In genomic region chr11:72070486-72070885, GRCh38 we compare ENCODE assay signal across 10 cellular contexts. TPM values are rescaled to one million over a fixed set of nuclear protein-coding genes. Genes with fewer than 3 reads are reported as not detected.
DNase-seq lines count a peak whose midpoint lies in the region; ATAC-seq and TF ChIP-seq lines count a peak whose summit lies in the region.
"Had no signal": no experiment of that assay in that cellular context is flagged by ENCODE, and none has a peak within 500 bp of the region (broad histone marks: within the 10 kb centered on the region; RNA-seq: fewer than 3 reads in every experiment).

No MANE protein-coding gene starts in this region.

- no peak for TF ChIP-seq CTCF in right atrium auricular region (IDR thresholded peaks at IDR 0.05)
- no peak for TF ChIP-seq CTCF in uterus (IDR thresholded peaks at IDR 0.05)

- peak overlapping the region; percentile 86 for H3K4me3 Mint-ChIP-seq in natural killer cell treated with Interleukin-12 subunit alpha and Interleukin-12 subunit beta and Interleukin-15 and Interleukin-18, amount 100 ng/mL, for 72 hours
- H3K4me3 Mint-ChIP-seq: CD4-positive, alpha-beta T cell had no signal

- H3K27me3 ChIP-seq in right atrium auricular region (no peaks in the 10 kb centered on the region), uterus (no peaks in the 10 kb centered on the region), HAP-1 (ENCODE audit: low read depth) (no peaks in the 10 kb centered on the region)

- peaks cover 0 to 46% of the 10 kb centered on the region in 2 donors for H3K4me1 ChIP-seq in right atrium auricular region
- peaks cover 0 to 15% of the 10 kb centered on the region in 2 donors for H3K4me1 ChIP-seq in uterus
- H3K4me1 ChIP-seq in HAP-1: no peaks in the 10 kb centered on the region

- intact Hi-C loops in cardiac septum (cut with DNase I) (loop anchor here (1.0 kb wide), 1 partner anchor 29 kb away; no protein-coding TSS in a partner anchor), uterus (cut with DNase I; ENCODE audit: low total_unique reads) (no loop called here)

- H3K36me3 Mint-ChIP-seq in natural killer cell treated with Interleukin-12 subunit alpha and Interleukin-12 subunit beta and Interleukin-15 and Interleukin-18, amount 100 ng/mL, for 72 hours: no peaks in the 10 kb centered on the region

- H3K9me3 ChIP-seq in right atrium auricular region (no peaks in the 10 kb centered on the region), uterus (no peaks in the 10 kb centered on the region), HAP-1 (no peaks in the 10 kb centered on the region)

- H3K27ac ChIP-seq in right atrium auricular region: peak overlapping the region; percentile 57 to 81
- H3K27ac ChIP-seq in cingulate gyrus (ENCODE audit: low read depth, low read length): peak overlapping the region; percentile 78
- peak overlapping the region; percentile 80 to 82 for H3K27ac ChIP-seq in uterus

- peaks cover 7% of the 10 kb centered on the region for H3K36me3 ChIP-seq in right atrium auricular region
- no peaks in the 10 kb centered on the region for H3K36me3 ChIP-seq in uterus
- H3K36me3 ChIP-seq in HAP-1 (replicated peaks): peaks cover 36% of the 10 kb centered on the region

- no peak for DNase-seq in right atrium auricular region (ENCODE audit: low spot score)
- DNase-seq in cardiac septum (ENCODE audit: low spot score): no peak
- DNase-seq in natural killer cell treated with Interleukin-12 subunit alpha and Interleukin-12 subunit beta and Interleukin-15 and Interleukin-18, amount 100 ng/mL, for 72 hours (ENCODE audit: low spot score): no peak
- no peak for DNase-seq in uterus
- no peak for DNase-seq in HAP-1 (ENCODE audit: low spot score in 2 of 2)
- DNase-seq in NCI-H1694 treated with DMSO at 0.1 percent for 48 hours (lab: John Stamatoyannopoulos, UW): no peak
- DNase-seq: CD4-positive, alpha-beta T cell; effector memory CD8-positive, alpha-beta T cell had no signal

- ATAC-seq in natural killer cell treated with Interleukin-12 subunit alpha and Interleukin-12 subunit beta and Interleukin-15 and Interleukin-18, amount 100 ng/mL, for 72 hours: no peak
- no peak for ATAC-seq in GM18517 (IDR thresholded peaks at IDR 0.05; ENCODE audit: unreplicated experiment)

- in situ Hi-C loops in HAP-1 (cut with MboI; ENCODE audit: low sequenced_read_pairs): no loop called here

- no peaks in the 10 kb centered on the region for H3K9me3 Mint-ChIP-seq in natural killer cell treated with Interleukin-12 subunit alpha and Interleukin-12 subunit beta and Interleukin-15 and Interleukin-18, amount 100 ng/mL, for 72 hours
- H3K9me3 Mint-ChIP-seq: CD4-positive, alpha-beta T cell; effector memory CD8-positive, alpha-beta T cell had no signal

- H3K27me3 Mint-ChIP-seq in natural killer cell treated with Interleukin-12 subunit alpha and Interleukin-12 subunit beta and Interleukin-15 and Interleukin-18, amount 100 ng/mL, for 72 hours: no peaks in the 10 kb centered on the region
- H3K27me3 Mint-ChIP-seq: CD4-positive, alpha-beta T cell; effector memory CD8-positive, alpha-beta T cell had no signal

- H3K27ac Mint-ChIP-seq in natural killer cell treated with Interleukin-12 subunit alpha and Interleukin-12 subunit beta and Interleukin-15 and Interleukin-18, amount 100 ng/mL, for 72 hours: peak overlapping the region; percentile 92 to 98
- H3K27ac Mint-ChIP-seq: CD4-positive, alpha-beta T cell had no signal

- peaks cover 65 to 68% of the 10 kb centered on the region in 2 donors for H3K4me1 Mint-ChIP-seq in natural killer cell treated with Interleukin-12 subunit alpha and Interleukin-12 subunit beta and Interleukin-15 and Interleukin-18, amount 100 ng/mL, for 72 hours (ENCODE audit: low read depth in 2 of 2)

- no peak overlapping the region for H3K4me3 ChIP-seq in right atrium auricular region
- H3K4me3 ChIP-seq in uterus: no peak overlapping the region
- no peak overlapping the region for H3K4me3 ChIP-seq in HAP-1

- TF ChIP-seq POLR2A in uterus (IDR thresholded peaks at IDR 0.05): no peak

RNA-seq across cellular contexts. Expression of gene NUMA1, which starts 9.9 kb away (rescaled TPM):
- total RNA-seq in right atrium auricular region: 100 to 1,000 TPM; 102 to 130 TPM
- total RNA-seq in cardiac septum: 86.0 TPM
- 100 to 1,000 TPM; 181 to 216 TPM for total RNA-seq in natural killer cell treated with Interleukin-12 subunit alpha and Interleukin-12 subunit beta and Interleukin-15 and Interleukin-18, amount 100 ng/mL, for 72 hours
- 100 to 1,000 TPM; 159 to 365 (median 303) TPM for total RNA-seq in uterus

RNA-seq across cellular contexts. Expression of gene LRRC51, which starts 10.2 kb away (rescaled TPM):
- total RNA-seq in right atrium auricular region (1 to 10 TPM; 4.0 to 7.6 TPM), cardiac septum (4.2 TPM), uterus (10 to 100 TPM in 1 of 4 donors, 1 to 10 TPM in 2, not detected in 1; 3.8 to 10.2 (median 9.6) TPM)
- total RNA-seq in natural killer cell treated with Interleukin-12 subunit alpha and Interleukin-12 subunit beta and Interleukin-15 and Interleukin-18, amount 100 ng/mL, for 72 hours: 1 to 10 TPM; 3.5 to 7.2 TPM

RNA-seq across cellular contexts. Expression of gene LAMTOR1, which starts 32.6 kb away (rescaled TPM):
- 100 to 1,000 TPM; 103 to 117 TPM for total RNA-seq in right atrium auricular region
- 79.3 TPM for total RNA-seq in cardiac septum
- 10 to 100 TPM; 65.7 to 66.9 TPM for total RNA-seq in natural killer cell treated with Interleukin-12 subunit alpha and Interleukin-12 subunit beta and Interleukin-15 and Interleukin-18, amount 100 ng/mL, for 72 hours
- 100 to 1,000 TPM in 1 of 4 donors, 10 to 100 TPM in 3; 46.0 to 115 (median 91.5) TPM for total RNA-seq in uterus

RNA-seq across cellular contexts. Expression of gene TOMT, which starts 35.2 kb away (rescaled TPM):
- not detected for total RNA-seq in right atrium auricular region
- total RNA-seq in cardiac septum: not detected
- under 1 TPM in 1 of 2 donors, not detected in 1; 0.45 TPM for total RNA-seq in natural killer cell treated with Interleukin-12 subunit alpha and Interleukin-12 subunit beta and Interleukin-15 and Interleukin-18, amount 100 ng/mL, for 72 hours
- total RNA-seq in uterus: not detected
- total RNA-seq: CD4-positive, alpha-beta T cell had no signal

RNA-seq across cellular contexts. Expression of gene ANAPC15, which starts 42.0 kb away (rescaled TPM):
- total RNA-seq in right atrium auricular region: 10 to 100 TPM; 26.4 to 30.0 TPM
- 46.4 TPM for total RNA-seq in cardiac septum
- 10 to 100 TPM; 37.4 to 37.7 TPM for total RNA-seq in natural killer cell treated with Interleukin-12 subunit alpha and Interleukin-12 subunit beta and Interleukin-15 and Interleukin-18, amount 100 ng/mL, for 72 hours
- total RNA-seq in uterus: 10 to 100 TPM in 2 of 4 donors, 1 to 10 TPM in 2; 6.5 to 56.9 (median 20.7) TPM
